19 cellular contexts compared by ENCODE assay signal in the genomic region with DNA sequence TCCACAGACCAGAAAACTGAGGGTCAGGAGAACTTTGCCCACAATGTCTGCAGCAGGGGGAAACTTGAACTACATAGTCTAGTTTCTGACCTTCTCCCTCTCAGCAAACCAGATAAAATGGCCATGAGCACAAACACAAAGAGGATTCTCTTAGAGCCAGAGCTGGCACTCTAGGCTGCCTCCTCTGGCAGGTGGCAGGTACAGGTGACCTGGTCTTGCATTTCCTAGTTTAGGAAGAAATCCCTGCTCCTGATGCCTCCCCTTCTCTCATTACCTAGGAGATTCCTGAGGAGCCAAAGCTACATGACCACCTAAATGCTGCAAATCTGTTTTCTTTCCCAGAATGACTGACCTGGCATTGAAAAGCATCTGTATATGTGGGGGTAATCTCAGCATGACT. TPM values are rescaled to one million over a fixed set of nuclear protein-coding genes. Genes with fewer than 3 reads are reported as not detected.
DNase-seq lines count a peak whose midpoint lies in the region; ATAC-seq and TF ChIP-seq lines count a peak whose summit lies in the region.
"Had no signal": no experiment of that assay in that cellular context is flagged by ENCODE, and none has a peak within 500 bp of the region (broad histone marks: within the 10 kb centered on the region; RNA-seq: fewer than 3 reads in every experiment).

No MANE protein-coding gene starts in this region.

- peaks cover 99% of the 10 kb centered on the region for H3K79me2 ChIP-seq in neural progenitor cell (ENCODE audit: low read depth)

- no peaks in the 10 kb centered on the region for H3K4me1 ChIP-seq in neural progenitor cell
- H3K4me1 ChIP-seq: Peyer's patch had no signal

- H4K20me1 ChIP-seq in neural progenitor cell (ENCODE audit: low read depth): peaks cover 30% of the 10 kb centered on the region
- H4K20me1 ChIP-seq: BLaER1 treated with 17β-estradiol and CSF1 and Interleukin-3, amounts not matched to agents 10 nM and 100 nM had no signal

- H3K9me3 Mint-ChIP-seq in neural progenitor cell: peaks cover 4% of the 10 kb centered on the region

- H3K9ac ChIP-seq in neural progenitor cell: no peak overlapping the region
- H3K9ac ChIP-seq: BLaER1 treated with 17β-estradiol and CSF1 and Interleukin-3, amounts not matched to agents 10 nM and 100 nM had no signal

- peak; percentile 7 for DNase-seq in DMS53 (lab: John Stamatoyannopoulos, UW)
- no peak for DNase-seq in DMS53 treated with DMSO at 0.1 percent for 48 hours (lab: John Stamatoyannopoulos, UW; ENCODE audit: unreplicated experiment)
- no peak for DNase-seq in T-helper 17 cell
- no peak for DNase-seq in kidney glomerular epithelial cell (lab: John Stamatoyannopoulos, UW)
- DNase-seq in SW 1271 (lab: John Stamatoyannopoulos, UW): no peak
- no peak for DNase-seq in neural progenitor cell (ENCODE audit: low spot score)
- DNase-seq: DMS 273 treated with DMSO at 0.1 percent for 48 hours, EL, GOT3, Karpas-422, NCI-H1930, NCI-H2171 treated with DMSO at 0.1 percent for 48 hours, NCI-H774, Peyer's patch, SHP77 treated with DMSO at 0.1 percent for 48 hours had no signal

- H3K4me1 Mint-ChIP-seq in T-helper 17 cell (peaks cover 5% of the 10 kb centered on the region), neural progenitor cell (peaks cover 15% of the 10 kb centered on the region)

- TF ChIP-seq CTCF in neural progenitor cell (IDR thresholded peaks at IDR 0.05): no peak

- no peak overlapping the region for H3K4me3 Mint-ChIP-seq in T-helper 17 cell
- no peak overlapping the region for H3K4me3 Mint-ChIP-seq in neural progenitor cell

- H3K9me3 ChIP-seq in T-helper 17 cell (ENCODE audit: control insufficient read depth, low read length, poor library complexity, severe bottlenecking) (no peaks in the 10 kb centered on the region), neural progenitor cell (ENCODE audit: low read depth) (no peaks in the 10 kb centered on the region)
- H3K9me3 ChIP-seq: BLaER1 treated with 17β-estradiol and CSF1 and Interleukin-3, amounts not matched to agents 10 nM and 100 nM; Peyer's patch had no signal

- H3K27ac ChIP-seq in neural progenitor cell: no peak overlapping the region
- H3K27ac ChIP-seq: 22Rv1; BLaER1 treated with 17β-estradiol and CSF1 and Interleukin-3, amounts not matched to agents 10 nM and 100 nM; Peyer's patch had no signal

- H3K27me3 ChIP-seq in neural progenitor cell: no peaks in the 10 kb centered on the region
- H3K27me3 ChIP-seq: Peyer's patch had no signal

- H3K4me2 ChIP-seq in neural progenitor cell: no peak overlapping the region
- H3K4me2 ChIP-seq: BLaER1 treated with 17β-estradiol and CSF1 and Interleukin-3, amounts not matched to agents 10 nM and 100 nM had no signal

- no peaks in the 10 kb centered on the region for H3K27me3 Mint-ChIP-seq in T-helper 17 cell
- H3K27me3 Mint-ChIP-seq in neural progenitor cell (ENCODE audit: insufficient read depth, low read depth): peaks cover 6% of the 10 kb centered on the region

- H3K36me3 Mint-ChIP-seq in T-helper 17 cell (ENCODE audit: low read depth): no peaks in the 10 kb centered on the region
- H3K36me3 Mint-ChIP-seq in neural progenitor cell: peaks cover 5% of the 10 kb centered on the region

- H3F3A ChIP-seq in neural progenitor cell (ENCODE audit: low read depth): no peaks in the 10 kb centered on the region

- H2AFZ ChIP-seq in neural progenitor cell (replicated peaks): no peak overlapping the region

- H3K27ac Mint-ChIP-seq in T-helper 17 cell (peak overlapping the region; percentile 4), neural progenitor cell (no peak overlapping the region)

- no peak overlapping the region for H3K4me3 ChIP-seq in neural progenitor cell
- H3K4me3 ChIP-seq: BLaER1 treated with 17β-estradiol and CSF1 and Interleukin-3, amounts not matched to agents 10 nM and 100 nM; Peyer's patch had no signal

- ATAC-seq in GM19452 (IDR thresholded peaks at IDR 0.05; ENCODE audit: unreplicated experiment) (peak; percentile 17), T-helper 17 cell (no peak), HG03159 (IDR thresholded peaks at IDR 0.05; ENCODE audit: unreplicated experiment) (no peak)

- no peaks in the 10 kb centered on the region for H3K36me3 ChIP-seq in neural progenitor cell
- H3K36me3 ChIP-seq: BLaER1 treated with 17β-estradiol and CSF1 and Interleukin-3, amounts not matched to agents 10 nM and 100 nM; Peyer's patch had no signal

RNA-seq across cellular contexts. Expression of gene ARHGEF9, which starts 45.1 kb away (rescaled TPM):
- total RNA-seq in T-helper 17 cell (10 to 100 TPM; 15.2 to 16.2 TPM), neural progenitor cell (ENCODE audit: low replicate concordance) (49.7 and 53.0 TPM in 2 replicates)
